ENCODE assay signal across 22 cellular contexts in genomic region chr11:71197096-71197495, GRCh38. TPM values are rescaled to one million over a fixed set of nuclear protein-coding genes. Genes with fewer than 3 reads are reported as not detected.
DNase-seq lines count a peak whose midpoint lies in the region; ATAC-seq, FAIRE-seq and TF ChIP-seq lines count a peak whose summit lies in the region.
"Had no signal": no experiment of that assay in that cellular context is flagged by ENCODE, and none has a peak within 500 bp of the region (broad histone marks: within the 10 kb centered on the region; RNA-seq: fewer than 3 reads in every experiment).

No MANE protein-coding gene starts in this region.

- H3K27me3 Mint-ChIP-seq in astrocyte (ENCODE audit: low read depth, unreplicated experiment): peaks cover 5% of the 10 kb centered on the region

- no peak overlapping the region for H3K4me2 ChIP-seq in astrocyte (ENCODE audit: low read length)
- H3K4me2 ChIP-seq: BLaER1, SK-N-SH had no signal

- H3K27ac Mint-ChIP-seq in astrocyte (ENCODE audit: unreplicated experiment): peak overlapping the region; percentile 10
- H3K27ac Mint-ChIP-seq: CD4-positive, alpha-beta memory T cell had no signal

- intact Hi-C loops in cardiac septum (cut with DNase I) (no loop called here), heart right ventricle (cut with DNase I) (no loop called here), aorta (cut with DNase I) (no loop called here), vagina (cut with DNase I) (no loop called here)

- H3K9ac ChIP-seq in astrocyte (ENCODE audit: low read length): no peak overlapping the region
- H3K9ac ChIP-seq: BLaER1, GM23248, SK-N-SH had no signal

- TF ChIP-seq CTCF in heart right ventricle (IDR thresholded peaks at IDR 0.05) (no peak), astrocyte (IDR thresholded peaks at IDR 0.05; ENCODE audit: insufficient read depth, low read depth, low read length) (no peak), vagina (IDR thresholded peaks at IDR 0.05) (no peak)

- H3K4me1 Mint-ChIP-seq in astrocyte (ENCODE audit: low read depth, unreplicated experiment): no peaks in the 10 kb centered on the region
- H3K4me1 Mint-ChIP-seq: CD4-positive, alpha-beta memory T cell had no signal

- peak; percentile 29 for DNase-seq in cardiac septum (ENCODE audit: low spot score)
- no peak for DNase-seq in heart right ventricle
- DNase-seq in astrocyte (ENCODE audit: low read depth): no peak
- DNase-seq in kidney tubule cell (ENCODE audit: low spot score): peak; percentile 86
- DNase-seq in aorta: peak; percentile 13 to 50
- DNase-seq in MV-4-11 (lab: John Stamatoyannopoulos, UW): no peak
- no peak for DNase-seq in vagina (ENCODE audit: extremely low spot score in 2 of 2)
- DNase-seq: CD4-positive, alpha-beta memory T cell; NCI-H1105 treated with DMSO at 0.1 percent for 48 hours; NCI-H187; NCI-H2107; NCI-H345; NCI-H526 treated with DMSO at 0.1 percent for 48 hours; NK-92 treated with Interleukin-12 subunit alpha and Interleukin-12 subunit beta, amount 100 ng/mL, for 24 hours; Right ventricle myocardium superior; SK-N-SH had no signal

- no peaks in the 10 kb centered on the region for H3K36me3 ChIP-seq in heart right ventricle
- H3K36me3 ChIP-seq in astrocyte (ENCODE audit: insufficient read depth, low read length): no peaks in the 10 kb centered on the region
- H3K36me3 ChIP-seq in aorta (ENCODE audit: control insufficient read depth in 1 of 2, insufficient read depth in 2 of 2, low read length in 1 of 2): no peaks in the 10 kb centered on the region
- H3K36me3 ChIP-seq in vagina: no peaks in the 10 kb centered on the region
- H3K36me3 ChIP-seq: BLaER1, Peyer's patch had no signal

- peaks cover 4% of the 10 kb centered on the region for H3K36me3 Mint-ChIP-seq in astrocyte (ENCODE audit: low read depth, unreplicated experiment)
- H3K36me3 Mint-ChIP-seq: CD4-positive, alpha-beta memory T cell had no signal

- no peaks in the 10 kb centered on the region for H4K20me1 ChIP-seq in astrocyte (ENCODE audit: insufficient read depth, low read length)
- H4K20me1 ChIP-seq: BLaER1 had no signal

- H3K4me3 ChIP-seq in heart right ventricle: no peak overlapping the region
- no peak overlapping the region for H3K4me3 ChIP-seq in astrocyte (ENCODE audit: insufficient read depth, low read depth, low read length)
- H3K4me3 ChIP-seq in aorta (ENCODE audit: low read length in 2 of 2): no peak overlapping the region
- no peak overlapping the region for H3K4me3 ChIP-seq in vagina
- H3K4me3 ChIP-seq: BLaER1, GM23248, Peyer's patch had no signal

- no peak overlapping the region for H2AFZ ChIP-seq in astrocyte (ENCODE audit: low read depth, low read length)
- H2AFZ ChIP-seq: GM23248 had no signal

- H3K79me2 ChIP-seq in astrocyte (ENCODE audit: insufficient read depth, low read length): no peaks in the 10 kb centered on the region

- H3K9me3 ChIP-seq in heart right ventricle: no peaks in the 10 kb centered on the region
- no peaks in the 10 kb centered on the region for H3K9me3 ChIP-seq in astrocyte (ENCODE audit: insufficient read depth, low read depth, low read length)
- no peaks in the 10 kb centered on the region for H3K9me3 ChIP-seq in aorta (ENCODE audit: control insufficient read depth, low read length)
- H3K9me3 ChIP-seq in vagina: no peaks in the 10 kb centered on the region
- H3K9me3 ChIP-seq: BLaER1, Peyer's patch, SK-N-SH had no signal

- H3K27ac ChIP-seq in heart right ventricle (no peak overlapping the region), astrocyte (ENCODE audit: low read depth, low read length) (no peak overlapping the region), aorta (ENCODE audit: low read depth in 1 of 2, low read length in 2 of 2) (no peak overlapping the region), vagina (no peak overlapping the region)
- H3K27ac ChIP-seq: BLaER1, GM23248, Peyer's patch had no signal

- TF ChIP-seq POLR2A in vagina (IDR thresholded peaks at IDR 0.05): no peak

- H3K9me3 Mint-ChIP-seq in astrocyte (ENCODE audit: unreplicated experiment): peaks cover 4% of the 10 kb centered on the region
- H3K9me3 Mint-ChIP-seq: CD4-positive, alpha-beta memory T cell had no signal

- WGBS in heart right ventricle, 2 donors: 68% methylated on average over 5 of the region's 5 CpGs
- WGBS in aorta, 2 donors: 78 to 87% methylated on average over 5 of the region's 5 CpGs

- no peaks in the 10 kb centered on the region for H3K4me1 ChIP-seq in heart right ventricle
- no peaks in the 10 kb centered on the region for H3K4me1 ChIP-seq in astrocyte (ENCODE audit: insufficient read depth, low read length)
- H3K4me1 ChIP-seq in aorta (ENCODE audit: control insufficient read depth in 1 of 2, insufficient read depth in 2 of 2, low read length in 2 of 2): no peaks in the 10 kb centered on the region
- no peaks in the 10 kb centered on the region for H3K4me1 ChIP-seq in vagina
- H3K4me1 ChIP-seq: Peyer's patch had no signal

- H3K27me3 ChIP-seq in heart right ventricle (peaks cover 0 to 37% (median 7%) of the 10 kb centered on the region in 7 donors), astrocyte (ENCODE audit: insufficient read depth, low read length) (no peaks in the 10 kb centered on the region), aorta (ENCODE audit: control insufficient read depth in 1 of 2, insufficient read depth in 2 of 2, low read length in 1 of 2) (no peaks in the 10 kb centered on the region), vagina (no peaks in the 10 kb centered on the region)
- H3K27me3 ChIP-seq: BLaER1, Peyer's patch had no signal

- no peak overlapping the region for H3K4me3 Mint-ChIP-seq in astrocyte (ENCODE audit: unreplicated experiment)
- H3K4me3 Mint-ChIP-seq: CD4-positive, alpha-beta memory T cell had no signal

- FAIRE-seq in astrocyte (lab: Jason Lieb, UNC): no peak
- FAIRE-seq: A204.1, G401.6 had no signal

- ATAC-seq in heart right ventricle (no peak), aorta (ENCODE audit: low FRiP score) (no peak), GM21528 (IDR thresholded peaks at IDR 0.05; ENCODE audit: low FRiP score, unreplicated experiment) (no peak)

RNA-seq across cellular contexts. Expression of gene SHANK2, which starts 55.3 kb away (rescaled TPM):
- 0.11 TPM for total RNA-seq in cardiac septum
- under 1 TPM in 8 of 10 donors, not detected in 2; 0.06 to 0.71 (median 0.56) TPM for total RNA-seq in heart right ventricle
- under 1 TPM; under 0.01 to 0.07 TPM for polyA plus RNA-seq in heart right ventricle
- total RNA-seq in astrocyte: 6.4 and 10.1 TPM in 2 replicates
- under 1 TPM; 0.16 to 0.93 TPM for total RNA-seq in aorta
- 1 to 10 TPM in 1 of 2 donors, not detected in 1; 4.8 TPM for polyA plus RNA-seq in aorta
- total RNA-seq in vagina: 11.0 TPM
- total RNA-seq: CD4-positive, alpha-beta memory T cell had no signal
- polyA plus RNA-seq: CD4-positive, alpha-beta memory T cell had no signal

Comparison
In these comparisons a context has a peak if more than half of its experiments do, and no peak if none do; other contexts are left out.
1. DNase-seq: peak in cardiac septum (single experiment), kidney tubule cell (single experiment) and aorta (2 of 2); none in heart right ventricle (0 of 2), astrocyte (single experiment), MV-4-11 (single experiment) and vagina (0 of 2).